In genomic region chr12:50660425-50660822, GRCh38 we compare ENCODE assay signal across 16 cellular contexts.
A peak's percentile ranks its signal among the peaks of the same experiment; 100 is the strongest.
DNase-seq lines count a peak whose midpoint lies in the region; ATAC-seq lines count a peak whose summit lies in the region.
"Had no signal": no experiment of that assay in that cellular context is flagged by ENCODE, and none has a peak within 500 bp of the region (broad histone marks: within the 10 kb centered on the region; RNA-seq: fewer than 3 reads in every experiment).

No MANE protein-coding gene starts in this region.

- H3K36me3 Mint-ChIP-seq in activated T-cell treated with anti-CD3 and anti-CD28 coated beads, Interleukin-2, amount 50 U/mL, for 72 hours (ENCODE audit: insufficient read depth in 2 of 2): peaks cover 0 to 4% of the 10 kb centered on the region in 2 donors
- H3K36me3 Mint-ChIP-seq in stimulated activated naive B cell treated with anti-CD40 and anti-IgM and Interleukin-4, amounts not matched to agents 10 μg/mL and 1 μg/mL and 100 μg/mL, for 72 hours: peaks cover 8 to 10% of the 10 kb centered on the region in 2 donors

- H3K4me3 Mint-ChIP-seq in activated T-cell treated with anti-CD3 and anti-CD28 coated beads, Interleukin-2, amount 50 U/mL, for 72 hours: no peak overlapping the region
- no peak overlapping the region for H3K4me3 Mint-ChIP-seq in stimulated activated naive B cell treated with anti-CD40 and anti-IgM and Interleukin-4, amounts not matched to agents 10 μg/mL and 1 μg/mL and 100 μg/mL, for 72 hours
- H3K4me3 Mint-ChIP-seq: CD4-positive, alpha-beta memory T cell had no signal

- no peak for DNase-seq in activated T-cell treated with anti-CD3 and anti-CD28 coated beads, Interleukin-2, amount 50 U/mL, for 72 hours
- no peak for DNase-seq in activated T-cell treated with anti-CD3 and anti-CD28 coated beads, Interleukin-2, amount 50 U/mL, for 48 hours
- DNase-seq in left cardiac atrium: no peak
- DNase-seq in stimulated activated naive B cell treated with anti-CD40 and anti-IgM and Interleukin-4, amounts not matched to agents 10 μg/mL and 1 μg/mL and 100 μg/mL, for 72 hours: no peak
- DNase-seq in left lobe of liver (ENCODE audit: low spot score): no peak
- DNase-seq: CD4-positive, alpha-beta memory T cell; GOT3; KBM-7; NCI-H1105 treated with DMSO at 0.1 percent for 48 hours; NCI-H1694; NCI-H2107; NCI-H2227 treated with DMSO at 0.1 percent for 48 hours; NCI-H82 had no signal

- no peaks in the 10 kb centered on the region for H3K27me3 ChIP-seq in layer of hippocampus (ENCODE audit: control insufficient read depth, insufficient read depth, low read length)

- peaks cover 6% of the 10 kb centered on the region for H3K4me1 Mint-ChIP-seq in activated T-cell treated with anti-CD3 and anti-CD28 coated beads, Interleukin-2, amount 50 U/mL, for 72 hours (ENCODE audit: low read depth)
- H3K4me1 Mint-ChIP-seq in stimulated activated naive B cell treated with anti-CD40 and anti-IgM and Interleukin-4, amounts not matched to agents 10 μg/mL and 1 μg/mL and 100 μg/mL, for 72 hours: no peaks in the 10 kb centered on the region

- intact Hi-C loops in left cardiac atrium (cut with DNase I): no loop called here

- H3K27me3 Mint-ChIP-seq in activated T-cell treated with anti-CD3 and anti-CD28 coated beads, Interleukin-2, amount 50 U/mL, for 72 hours (ENCODE audit: low read depth): no peaks in the 10 kb centered on the region
- no peaks in the 10 kb centered on the region for H3K27me3 Mint-ChIP-seq in stimulated activated naive B cell treated with anti-CD40 and anti-IgM and Interleukin-4, amounts not matched to agents 10 μg/mL and 1 μg/mL and 100 μg/mL, for 72 hours
- H3K27me3 Mint-ChIP-seq: CD4-positive, alpha-beta memory T cell had no signal

- ATAC-seq in activated T-cell treated with anti-CD3 and anti-CD28 coated beads, Interleukin-2, amount 50 U/mL, for 72 hours (replicated peaks in 1 of 2): no peak
- ATAC-seq in left cardiac atrium (no peak), GM18907 (IDR thresholded peaks at IDR 0.05; ENCODE audit: unreplicated experiment) (no peak), left lobe of liver (no peak)
- no peak for ATAC-seq in stimulated activated naive B cell treated with anti-CD40 and anti-IgM and Interleukin-4, amounts not matched to agents 10 μg/mL and 1 μg/mL and 100 μg/mL, for 72 hours (replicated peaks)

- H3K27ac Mint-ChIP-seq in activated T-cell treated with anti-CD3 and anti-CD28 coated beads, Interleukin-2, amount 50 U/mL, for 72 hours: peak overlapping the region; percentile 28
- no peak overlapping the region for H3K27ac Mint-ChIP-seq in stimulated activated naive B cell treated with anti-CD40 and anti-IgM and Interleukin-4, amounts not matched to agents 10 μg/mL and 1 μg/mL and 100 μg/mL, for 72 hours

- H3K27ac ChIP-seq in angular gyrus (ENCODE audit: low read depth, low read length) (peak overlapping the region; percentile 8), layer of hippocampus (ENCODE audit: low read depth, low read length) (peak overlapping the region; percentile 66)

- H3K9me3 Mint-ChIP-seq in activated T-cell treated with anti-CD3 and anti-CD28 coated beads, Interleukin-2, amount 50 U/mL, for 72 hours: no peaks in the 10 kb centered on the region
- H3K9me3 Mint-ChIP-seq in stimulated activated naive B cell treated with anti-CD40 and anti-IgM and Interleukin-4, amounts not matched to agents 10 μg/mL and 1 μg/mL and 100 μg/mL, for 72 hours: no peaks in the 10 kb centered on the region
